In genomic region chr20:4764805-4765204, GRCh38 we compare ENCODE assay signal across 8 cellular contexts. TPM values are rescaled to one million over a fixed set of nuclear protein-coding genes. Genes with fewer than 3 reads are reported as not detected.
"Had no signal": no experiment of that assay in that cellular context is flagged by ENCODE, and none has a peak within 500 bp of the region (broad histone marks: within the 10 kb centered on the region; RNA-seq: fewer than 3 reads in every experiment).

No MANE protein-coding gene starts in this region.

- ATAC-seq: GM23338, HCT116, HepG2 had no signal

- H3K4me3 Mint-ChIP-seq: GM23338 had no signal

- H3K4me3 ChIP-seq: GM23338, HAP-1 had no signal

- H3K9me3 ChIP-seq: HAP-1 had no signal

- H3K27me3 Mint-ChIP-seq: IgD-negative memory B cell had no signal

- H3K9me3 Mint-ChIP-seq: GM23338, IgD-negative memory B cell had no signal

- H3K36me3 ChIP-seq: HAP-1 had no signal

- FAIRE-seq: H1, H54, HepG2 had no signal

- H3K27ac Mint-ChIP-seq: GM23338 had no signal

- H3K27ac ChIP-seq: HL-60 had no signal

- H3K4me1 ChIP-seq: HAP-1 had no signal

- H3K36me3 Mint-ChIP-seq: IgD-negative memory B cell had no signal

RNA-seq across cellular contexts. Expression of gene PRND, which starts 43.1 kb away (rescaled TPM):
- total RNA-seq: HepG2 had no signal
- polyA plus RNA-seq: GM23338, HepG2 had no signal
